Comparison of ENCODE assay signal across 19 cellular contexts in the genomic region with DNA sequence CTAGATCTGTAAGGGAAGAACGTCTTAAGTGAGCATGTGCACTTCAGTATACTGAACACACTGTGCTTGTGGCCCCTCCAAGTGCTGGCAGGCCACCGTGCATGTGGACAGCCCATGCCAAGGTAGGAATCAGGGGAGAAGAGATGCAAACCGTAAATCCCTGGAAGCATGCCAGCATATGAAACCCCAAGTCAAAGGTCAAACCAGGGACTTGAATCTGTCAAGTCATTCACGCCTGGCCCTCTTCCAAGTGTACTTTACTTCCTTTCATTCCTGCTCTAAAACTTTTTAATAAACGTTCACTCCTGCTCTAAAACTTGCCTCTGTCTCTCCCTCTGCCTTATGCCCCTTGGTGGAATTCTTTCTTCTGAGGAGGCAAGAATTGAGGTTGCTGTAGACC. TPM values are rescaled to one million over a fixed set of nuclear protein-coding genes. Genes with fewer than 3 reads are reported as not detected.
DNase-seq lines count a peak whose midpoint lies in the region; ATAC-seq, FAIRE-seq and TF ChIP-seq lines count a peak whose summit lies in the region.
"Had no signal": no experiment of that assay in that cellular context is flagged by ENCODE, and none has a peak within 500 bp of the region (broad histone marks: within the 10 kb centered on the region; RNA-seq: fewer than 3 reads in every experiment).

No MANE protein-coding gene starts in this region.

- peaks cover 12 to 15% of the 10 kb centered on the region in 2 experiments for H3K4me1 ChIP-seq in K562 (replicated peaks in 1 of 2; ENCODE audit: control insufficient read depth in 2 of 2, insufficient read depth in 2 of 2, low read length in 2 of 2)

- peak overlapping the region; percentile 64; the same call in 1 of the 3 replicates for H3K27ac ChIP-seq in K562 (ENCODE audit: extremely low read depth, low read depth, low read length)
- H3K27ac ChIP-seq: esophagus squamous epithelium had no signal

- peaks cover 11% of the 10 kb centered on the region for H3K9me3 ChIP-seq in K562 (replicated peaks; ENCODE audit: control insufficient read depth, insufficient read depth, low read depth, low read length)
- H3K9me3 ChIP-seq: esophagus squamous epithelium had no signal

- no peak for TF ChIP-seq CTCF in K562 (IDR thresholded peaks at IDR 0.05 in 2 of 3, conservative IDR thresholded peaks at IDR 0.05 in 1 of 3; ENCODE audit: insufficient read depth in 2 of 3, low read depth in 1 of 3, low read length in 3 of 3)

- in situ Hi-C loops in K562 (cut with MboI) = no loop called here

- H3K4me2 ChIP-seq in K562 (ENCODE audit: insufficient read depth, low read length) = no peak overlapping the region

- no TSS peak for BruUV-seq in K562 (replicated peaks; lab: Mats Ljungman, UMichigan)

- no peaks in the 10 kb centered on the region for H3K9me1 ChIP-seq in K562 (ENCODE audit: control insufficient read depth, insufficient read depth, low read length)

- TF ChIP-seq EP300 in K562 (IDR thresholded peaks at IDR 0.05; ENCODE audit: low read length) = peak; percentile 7; the same call in 1 of the 2 replicates

- no peak overlapping the region for H3K4me3 ChIP-seq in K562
- H3K4me3 ChIP-seq: esophagus squamous epithelium had no signal

- peaks cover 37% of the 10 kb centered on the region for H3K79me2 ChIP-seq in K562 (ENCODE audit: control insufficient read depth, insufficient read depth, low read length)

- FAIRE-seq in K562 (lab: Jason Lieb, UNC) = peak; percentile 80

- CTCF ChIA-PET in K562 (lab: Yijun Ruan, JAX; ENCODE audit: low intra/inter-chr PET ratio) = no interaction called here

- WGBS in K562 (ENCODE audit: insufficient coverage, low coverage, missing lambda C conversion rate) = 34% methylated on average over 5 of the region's 5 CpGs

- no peaks in the 10 kb centered on the region for H3K27me3 ChIP-seq in K562 (ENCODE audit: control insufficient read depth in 2 of 2, insufficient read depth in 2 of 2, low read length in 2 of 2)
- H3K27me3 ChIP-seq: esophagus squamous epithelium had no signal

- no peak overlapping the region for H3K9ac ChIP-seq in K562 (ENCODE audit: insufficient read depth in 1 of 2, low read depth in 2 of 2, low read length in 2 of 2)

- POLR2A ChIA-PET in K562 (lab: Yijun Ruan, JAX) = interaction anchor here (1.6 to 1.8 kb wide), 2 partner anchors 9 to 19 kb away, joined by 4 to 6 read pairs; no protein-coding TSS in a partner anchor

- ATAC-seq in K562 = no peak

- H4K20me1 ChIP-seq in K562 (replicated peaks; ENCODE audit: control insufficient read depth, insufficient read depth, low read length) = 0 out of 2 replicates have a peak, but pooled peaks cover 3% of the 10 kb centered on the region

- DNase-seq in NOMO-1 treated with DMSO at 0.1 percent for 48 hours (lab: John Stamatoyannopoulos, UW; ENCODE audit: unreplicated experiment) (peak; percentile 27), NOMO-1 treated with dmso at 0.1 percent for 144 hours (lab: John Stamatoyannopoulos, UW; ENCODE audit: unreplicated experiment) (no peak), HT-29 (ENCODE audit: low spot score) (peak; percentile 48), K562 (ENCODE audit: extremely low read depth in 1 of 4, low spot score in 3 of 4) (peak in 1 of 4 experiments; percentile 82), mesenteric fat pad (ENCODE audit: low spot score) (peak; percentile 49), islet precursor cell (no peak), NCI-H2107 (lab: John Stamatoyannopoulos, UW) (no peak)
- no peak for DNase-seq in stimulated activated CD4-positive, alpha-beta T cell treated with anti-CD3 and anti-CD28 coated beads, Interleukin-1b, Interleukin-23, amount 100 ng/mL, for 48 hours
- DNase-seq: 8988T; activated CD4-positive, alpha-beta T cell treated with anti-CD3 and anti-CD28 coated beads for 48 hours; activated CD8-positive, alpha-beta memory T cell treated with anti-CD3 and anti-CD28 coated beads, Interleukin-2, amount 50 U/mL, for 48 hours; C1 segment of cervical spinal cord; DND-41; esophagus squamous epithelium; mesendoderm; MM.1S; NCI-H2029 treated with DMSO at 0.1 percent for 48 hours; NCI-H510A; stimulated activated naive CD4-positive, alpha-beta T cell treated with Interleukin-2 at 50 U/mL for 16 hours had no signal

- no peak for TF ChIP-seq RAD21 in K562 (CRISPR knock-in tag; conservative IDR thresholded peaks at IDR 0.05 in 1 of 2, IDR thresholded peaks at IDR 0.05 in 1 of 2)

- no peak overlapping the region for H2AFZ ChIP-seq in K562 (ENCODE audit: low read depth, low read length)

- TF ChIP-seq POLR2A in K562 (conservative IDR thresholded peaks at IDR 0.05) = no peak

- intact Hi-C loops in K562 (cut with micrococcal nuclease) = no loop called here

- peaks cover 19% of the 10 kb centered on the region for H3K36me3 ChIP-seq in K562 (ENCODE audit: control insufficient read depth, insufficient read depth, low read length)

RNA-seq across cellular contexts. Expression of a gene that starts 2.8 kb away (rescaled TPM):
- total RNA-seq in HT-29 (2014; rRNA removed; shearing (Covaris generic)) = 74.1 and 86.9 TPM in 2 replicates
- total RNA-seq in K562 (2011; cell fraction: chromatin; rRNA removed; ENCODE audit: low replicate concordance) = 649 and 780 TPM in 2 replicates
- total RNA-seq in K562 (2011; cell fraction: nucleolus; rRNA removed) = 305 and 317 TPM in 2 replicates
- total RNA-seq in K562 (2011; cell fraction: nucleoplasm; rRNA removed) = 402 and 422 TPM in 2 replicates
- total RNA-seq in K562 (2014; rRNA removed) = 62.2 and 78.2 TPM in 2 replicates
- 37.2 and 38.7 TPM in 2 replicates for total RNA-seq in K562 (2014; rRNA removed; fragmentation: Illumina TruSeq; extraction: Trizol)
- total RNA-seq in K562 (2015; rRNA removed; fragmentation: Illumina TruSeq; extraction: Trizol) = 35.7 and 36.4 TPM in 2 replicates
- 233 and 280 TPM in 2 replicates for total RNA-seq in K562 (2021)
- polyA plus RNA-seq in K562 (2011; rRNA removed) = 25.1 and 43.6 TPM in 2 replicates
- 32.0 and 34.3 TPM in 2 replicates for polyA plus RNA-seq in K562 (2011; cell fraction: cytosol; rRNA removed)
- polyA plus RNA-seq in K562 (2011; cell fraction: nucleus; rRNA removed) = 272 and 340 TPM in 2 replicates
- 146 and 261 TPM in 2 replicates for polyA plus RNA-seq in K562 (2012)
- 130 and 193 TPM in 2 replicates for polyA plus RNA-seq in K562 (2014; fragmentation: Illumina TruSeq; extraction: Trizol)
- polyA plus RNA-seq in K562 (2014; fragmentation: Nextera tagmentation; extraction: Ambion mirVana) = 1 to 10 TPM; 3.8 to 6.5 TPM
- 115 and 145 TPM in 2 replicates for polyA plus RNA-seq in K562 (2014; rRNA removed)
- polyA minus RNA-seq in K562 (2011; rRNA and poly(A)+ RNA removed) = 37.4 and 45.8 TPM in 2 replicates
- polyA minus RNA-seq in K562 (2011; cell fraction: cytosol; rRNA and poly(A)+ RNA removed) = 89.4 and 177 TPM in 2 replicates
- 75.4 and 98.7 TPM in 2 replicates for polyA minus RNA-seq in K562 (2011; cell fraction: nucleus; rRNA and poly(A)+ RNA removed)
- total RNA-seq in mesenteric fat pad = 106 TPM

RNA-seq across cellular contexts. Expression of a gene that starts 26.1 kb away (rescaled TPM):
- 376 and 403 TPM in 2 replicates for total RNA-seq in HT-29 (2014; rRNA removed; shearing (Covaris generic))
- total RNA-seq in K562 (2011; cell fraction: chromatin; rRNA removed; ENCODE audit: low replicate concordance) = 141 and 307 TPM in 2 replicates
- 333 and 347 TPM in 2 replicates for total RNA-seq in K562 (2011; cell fraction: nucleolus; rRNA removed)
- 204 and 233 TPM in 2 replicates for total RNA-seq in K562 (2011; cell fraction: nucleoplasm; rRNA removed)
- total RNA-seq in K562 (2014; rRNA removed) (366 and 468 TPM in 2 replicates), K562 (2014; rRNA removed; fragmentation: Illumina TruSeq; extraction: Trizol) (202 and 249 TPM in 2 replicates), K562 (2015; rRNA removed; fragmentation: Illumina TruSeq; extraction: Trizol) (255 and 256 TPM in 2 replicates), K562 (2021) (410 and 434 TPM in 2 replicates), mesenteric fat pad (113 TPM)
- polyA plus RNA-seq in K562 (2011; rRNA removed) (174 and 217 TPM in 2 replicates), K562 (2014; fragmentation: Illumina TruSeq; extraction: Trizol) (354 and 374 TPM in 2 replicates), K562 (2014; fragmentation: Nextera tagmentation; extraction: Ambion mirVana) (10 to 100 TPM; 34.1 to 71.2 TPM), K562 (2014; rRNA removed) (275 and 298 TPM in 2 replicates)
- polyA plus RNA-seq in K562 (2011; cell fraction: cytosol; rRNA removed) = 203 and 308 TPM in 2 replicates
- polyA plus RNA-seq in K562 (2011; cell fraction: nucleus; rRNA removed) = 506 and 760 TPM in 2 replicates
- polyA plus RNA-seq in K562 (2012) = 267 and 370 TPM in 2 replicates
- polyA minus RNA-seq in K562 (2011; rRNA and poly(A)+ RNA removed) = 73.7 and 83.7 TPM in 2 replicates
- polyA minus RNA-seq in K562 (2011; cell fraction: cytosol; rRNA and poly(A)+ RNA removed) = 105 and 124 TPM in 2 replicates
- polyA minus RNA-seq in K562 (2011; cell fraction: nucleus; rRNA and poly(A)+ RNA removed) = 69.0 and 71.4 TPM in 2 replicates

RNA-seq across cellular contexts. Expression of a gene that starts 43.6 kb away (rescaled TPM):
- total RNA-seq in HT-29 (2014; rRNA removed; shearing (Covaris generic)) = 38.9 and 50.2 TPM in 2 replicates
- total RNA-seq in K562 (2011; cell fraction: chromatin; rRNA removed; ENCODE audit: low replicate concordance) = 80.7 and 204 TPM in 2 replicates
- total RNA-seq in K562 (2011; cell fraction: nucleolus; rRNA removed) = 124 and 147 TPM in 2 replicates
- 94.3 and 96.1 TPM in 2 replicates for total RNA-seq in K562 (2011; cell fraction: nucleoplasm; rRNA removed)
- total RNA-seq in K562 (2014; rRNA removed) (24.7 and 25.9 TPM in 2 replicates), K562 (2014; rRNA removed; fragmentation: Illumina TruSeq; extraction: Trizol) (4.2 and 9.5 TPM in 2 replicates), K562 (2015; rRNA removed; fragmentation: Illumina TruSeq; extraction: Trizol) (15.3 and 16.8 TPM in 2 replicates), K562 (2021) (52.5 and 58.2 TPM in 2 replicates), mesenteric fat pad (32.5 TPM)
- polyA plus RNA-seq in K562 (2011; rRNA removed) (12.3 and 23.7 TPM in 2 replicates), K562 (2014; fragmentation: Illumina TruSeq; extraction: Trizol) (39.4 and 43.6 TPM in 2 replicates), K562 (2014; fragmentation: Nextera tagmentation; extraction: Ambion mirVana) (under 1 TPM; 0.18 to 0.53 TPM), K562 (2014; rRNA removed) (41.7 and 42.5 TPM in 2 replicates)
- 17.1 and 29.3 TPM in 2 replicates for polyA plus RNA-seq in K562 (2011; cell fraction: cytosol; rRNA removed)
- polyA plus RNA-seq in K562 (2011; cell fraction: nucleus; rRNA removed) = 163 and 237 TPM in 2 replicates
- polyA plus RNA-seq in K562 (2012) = 36.6 and 51.3 TPM in 2 replicates
- 3.2 and 4.6 TPM in 2 replicates for polyA minus RNA-seq in K562 (2011; rRNA and poly(A)+ RNA removed)
- polyA minus RNA-seq in K562 (2011; cell fraction: cytosol; rRNA and poly(A)+ RNA removed) = 8.1 and 11.8 TPM in 2 replicates
- 28.5 and 28.7 TPM in 2 replicates for polyA minus RNA-seq in K562 (2011; cell fraction: nucleus; rRNA and poly(A)+ RNA removed)

RNA-seq across cellular contexts. Expression of a gene that starts 58.3 kb away (rescaled TPM):
- 0.83 and 2.6 TPM in 2 replicates for total RNA-seq in HT-29 (2014; rRNA removed; shearing (Covaris generic))
- 19.9 and 68.6 TPM in 2 replicates for total RNA-seq in K562 (2011; cell fraction: chromatin; rRNA removed; ENCODE audit: low replicate concordance)
- total RNA-seq in K562 (2011; cell fraction: nucleolus; rRNA removed) = 13.0 and 15.8 TPM in 2 replicates
- total RNA-seq in K562 (2011; cell fraction: nucleoplasm; rRNA removed) = 17.7 and 18.4 TPM in 2 replicates
- total RNA-seq in K562 (2014; rRNA removed) (0.41 and 0.65 TPM in 2 replicates), K562 (2014; rRNA removed; fragmentation: Illumina TruSeq; extraction: Trizol) (0.64 and 0.65 TPM in 2 replicates), K562 (2015; rRNA removed; fragmentation: Illumina TruSeq; extraction: Trizol) (0.65 and 1.9 TPM in 2 replicates), K562 (2021) (2.3 and 2.6 TPM in 2 replicates), mesenteric fat pad (0.48 TPM)
- polyA plus RNA-seq in K562 (2011; rRNA removed) (1.2 and 3.1 TPM in 2 replicates), K562 (2014; fragmentation: Illumina TruSeq; extraction: Trizol) (1.8 TPM in 2 replicates), K562 (2014; fragmentation: Nextera tagmentation; extraction: Ambion mirVana) (under 1 TPM; 0.25 to 0.58 TPM), K562 (2014; rRNA removed) (1.4 and 1.8 TPM in 2 replicates)
- polyA plus RNA-seq in K562 (2011; cell fraction: cytosol; rRNA removed) = 1.5 and 2.5 TPM in 2 replicates
- polyA plus RNA-seq in K562 (2011; cell fraction: nucleus; rRNA removed) = 27.8 and 31.5 TPM in 2 replicates
- 2.8 and 6.1 TPM in 2 replicates for polyA plus RNA-seq in K562 (2012)
- 0.60 and 2.1 TPM in 2 replicates for polyA minus RNA-seq in K562 (2011; rRNA and poly(A)+ RNA removed)
- polyA minus RNA-seq in K562 (2011; cell fraction: cytosol; rRNA and poly(A)+ RNA removed) = 0.76 and 1.4 TPM in 2 replicates
- polyA minus RNA-seq in K562 (2011; cell fraction: nucleus; rRNA and poly(A)+ RNA removed) = 2.0 and 4.8 TPM in 2 replicates

Comparison
In these comparisons a context has a peak if more than half of its experiments do, and no peak if none do; other contexts are left out.
1. DNase-seq: peak in NOMO-1 treated with DMSO at 0.1 percent for 48 hours (single experiment), HT-29 (single experiment) and mesenteric fat pad (single experiment); none in NOMO-1 treated with dmso at 0.1 percent for 144 hours (single experiment), islet precursor cell (single experiment), stimulated activated CD4-positive, alpha-beta T cell treated with anti-CD3 and anti-CD28 coated beads, Interleukin-1b, Interleukin-23, amount 100 ng/mL, for 48 hours (single experiment) and NCI-H2107 (single experiment).